9 cellular contexts compared by ENCODE assay signal in genomic region chrX:104195489-104196084, GRCh38. TPM values are rescaled to one million over a fixed set of nuclear protein-coding genes. Genes with fewer than 3 reads are reported as not detected.
DNase-seq lines count a peak whose midpoint lies in the region; ATAC-seq and TF ChIP-seq lines count a peak whose summit lies in the region.
"Had no signal": no experiment of that assay in that cellular context is flagged by ENCODE, and none has a peak within 500 bp of the region (broad histone marks: within the 10 kb centered on the region; RNA-seq: fewer than 3 reads in every experiment).

No MANE protein-coding gene starts in this region.

- no peaks in the 10 kb centered on the region for H3K27me3 Mint-ChIP-seq in activated CD8-positive, alpha-beta T cell treated with anti-CD3 and anti-CD28 coated beads, Interleukin-2, amount 10 ng/mL, durations not matched to agents 7 days and 5 days (ENCODE audit: low read depth)
- H3K27me3 Mint-ChIP-seq in immature natural killer cell (ENCODE audit: low read depth in 3 of 3) (peaks cover 0 to 6% (median 0%) of the 10 kb centered on the region in 3 donors), type B pancreatic cell (no peaks in the 10 kb centered on the region)
- H3K27me3 Mint-ChIP-seq: activated B cell treated with CpG ODN at 0.5 μM for 24 hours had no signal

- CTCF ChIA-PET in activated CD8-positive, alpha-beta T cell treated with anti-CD3 and anti-CD28 coated beads, Interleukin-2, amount 10 ng/mL, durations not matched to agents 7 days and 5 days (lab: Charles Lee): interaction anchor here (0.7 to 2.5 kb wide), 11 partner anchors 9 to 149 kb away, joined by 3 to 11 read pairs (median 5); partner anchors contain the start of genes FAM199X and SLC25A53

- ATAC-seq in GM18909 (IDR thresholded peaks at IDR 0.05; ENCODE audit: poor library complexity, unreplicated experiment): peak; percentile 69
- no peak for ATAC-seq in activated CD8-positive, alpha-beta T cell treated with anti-CD3 and anti-CD28 coated beads, Interleukin-2, amount 10 ng/mL, durations not matched to agents 7 days and 5 days

- peak; percentile 24; the same call in 1 of the 2 replicates for TF ChIP-seq RAD21 in Ishikawa (IDR thresholded peaks at IDR 0.05; ENCODE audit: low read depth)

- POLR2A ChIA-PET in activated CD8-positive, alpha-beta T cell treated with anti-CD3 and anti-CD28 coated beads, Interleukin-2, amount 10 ng/mL, durations not matched to agents 7 days and 5 days (lab: Charles Lee): no interaction called here

- H3K4me3 Mint-ChIP-seq in activated CD8-positive, alpha-beta T cell treated with anti-CD3 and anti-CD28 coated beads, Interleukin-2, amount 10 ng/mL, durations not matched to agents 7 days and 5 days: no peak overlapping the region
- H3K4me3 Mint-ChIP-seq in immature natural killer cell (no peak overlapping the region), type B pancreatic cell (no peak overlapping the region)
- H3K4me3 Mint-ChIP-seq: activated B cell treated with CpG ODN at 0.5 μM for 24 hours had no signal

- no peak overlapping the region for H3K27ac Mint-ChIP-seq in activated CD8-positive, alpha-beta T cell treated with anti-CD3 and anti-CD28 coated beads, Interleukin-2, amount 10 ng/mL, durations not matched to agents 7 days and 5 days
- H3K27ac Mint-ChIP-seq in immature natural killer cell: no peak overlapping the region
- H3K27ac Mint-ChIP-seq in type B pancreatic cell: no peak overlapping the region
- H3K27ac Mint-ChIP-seq: activated B cell treated with CpG ODN at 0.5 μM for 24 hours had no signal

- TF ChIP-seq CTCF in type B pancreatic cell (conservative IDR thresholded peaks at IDR 0.05): peak; percentile 91

- no peaks in the 10 kb centered on the region for H3K4me1 Mint-ChIP-seq in activated CD8-positive, alpha-beta T cell treated with anti-CD3 and anti-CD28 coated beads, Interleukin-2, amount 10 ng/mL, durations not matched to agents 7 days and 5 days (ENCODE audit: low read depth)
- H3K4me1 Mint-ChIP-seq in immature natural killer cell (peaks cover 0 to 7% of the 10 kb centered on the region in 2 donors), type B pancreatic cell (ENCODE audit: unreplicated experiment) (no peaks in the 10 kb centered on the region)
- H3K4me1 Mint-ChIP-seq: activated B cell treated with CpG ODN at 0.5 μM for 24 hours had no signal

- H3K9me3 Mint-ChIP-seq in activated CD8-positive, alpha-beta T cell treated with anti-CD3 and anti-CD28 coated beads, Interleukin-2, amount 10 ng/mL, durations not matched to agents 7 days and 5 days (ENCODE audit: insufficient read depth): no peaks in the 10 kb centered on the region
- H3K9me3 Mint-ChIP-seq in immature natural killer cell: no peaks in the 10 kb centered on the region
- no peaks in the 10 kb centered on the region for H3K9me3 Mint-ChIP-seq in type B pancreatic cell
- H3K9me3 Mint-ChIP-seq: activated B cell treated with CpG ODN at 0.5 μM for 24 hours had no signal

- no peak for TF ChIP-seq EP300 in Ishikawa (IDR thresholded peaks at IDR 0.05; ENCODE audit: borderline replicate concordance)

- peaks cover 2% of the 10 kb centered on the region for H3K36me3 Mint-ChIP-seq in activated CD8-positive, alpha-beta T cell treated with anti-CD3 and anti-CD28 coated beads, Interleukin-2, amount 10 ng/mL, durations not matched to agents 7 days and 5 days (ENCODE audit: low read depth)
- H3K36me3 Mint-ChIP-seq in immature natural killer cell (peaks cover 0 to 2% (median 0%) of the 10 kb centered on the region in 3 donors), type B pancreatic cell (no peaks in the 10 kb centered on the region)

- DNase-seq in DMS53 (lab: John Stamatoyannopoulos, UW) (peak; percentile 49), immature natural killer cell (peak; percentile 11 to 22 (median 18)), type B pancreatic cell (ENCODE audit: extremely low spot score, unreplicated experiment) (no peak), GOT3 (lab: John Stamatoyannopoulos, UW) (no peak)
- DNase-seq in activated CD8-positive, alpha-beta T cell treated with anti-CD3 and anti-CD28 coated beads, Interleukin-2, amount 10 ng/mL, durations not matched to agents 7 days and 5 days: peak; percentile 24
- DNase-seq in activated effector memory CD4-positive, alpha-beta T cell treated with anti-CD3 and anti-CD28 coated beads, Interleukin-2, amount 50 U/mL, for 16 hours: no peak
- DNase-seq: activated B cell treated with CpG ODN at 0.5 μM for 24 hours had no signal

TF ChIP-seq in Ishikawa, 13 proteins besides CTCF, POLR2A, EP300 and RAD21:
- TF ChIP-seq TCF12 (IDR thresholded peaks at IDR 0.05; ENCODE audit: low read depth) (no peak), YY1 (IDR thresholded peaks at IDR 0.05; ENCODE audit: low read depth) (no peak), USF1 (IDR thresholded peaks at IDR 0.05) (no peak), ZBTB7A (IDR thresholded peaks at IDR 0.05; ENCODE audit: low read depth) (no peak), TAF1 (IDR thresholded peaks at IDR 0.05; ENCODE audit: low read depth) (no peak), CREB1 (IDR thresholded peaks at IDR 0.05; ENCODE audit: low read depth) (no peak), CEBPB (IDR thresholded peaks at IDR 0.05) (no peak), NFIC (IDR thresholded peaks at IDR 0.05) (no peak), MAX (IDR thresholded peaks at IDR 0.05) (no peak), REST (IDR thresholded peaks at IDR 0.05; ENCODE audit: low read depth) (no peak)
TF ChIP-seq in Ishikawa: peak in this region for 0.

RNA-seq across cellular contexts. Expression of gene FAM199X, which starts 29.3 kb away (rescaled TPM):
- total RNA-seq in activated CD8-positive, alpha-beta T cell treated with anti-CD3 and anti-CD28 coated beads, Interleukin-2, amount 10 ng/mL, durations not matched to agents 7 days and 5 days: 10 to 100 TPM; 11.6 to 12.7 TPM
- 10 to 100 TPM; 13.1 to 24.7 (median 13.6) TPM for polyA plus RNA-seq in immature natural killer cell
- 17.4 and 18.5 TPM in 2 replicates for total RNA-seq in type B pancreatic cell (ENCODE audit: low replicate concordance)

RNA-seq across cellular contexts. Expression of gene SLC25A53, which starts 38.8 kb away (rescaled TPM):
- 1 to 10 TPM; 8.7 to 8.9 TPM for total RNA-seq in activated CD8-positive, alpha-beta T cell treated with anti-CD3 and anti-CD28 coated beads, Interleukin-2, amount 10 ng/mL, durations not matched to agents 7 days and 5 days
- 10 to 100 TPM in 2 of 3 donors, 1 to 10 TPM in 1; 9.9 to 14.9 (median 13.9) TPM for polyA plus RNA-seq in immature natural killer cell
- total RNA-seq in type B pancreatic cell (ENCODE audit: low replicate concordance): 8.8 and 9.3 TPM in 2 replicates

RNA-seq across cellular contexts. Expression of gene ESX1, which starts 59.1 kb away (rescaled TPM):
- not detected for total RNA-seq in activated CD8-positive, alpha-beta T cell treated with anti-CD3 and anti-CD28 coated beads, Interleukin-2, amount 10 ng/mL, durations not matched to agents 7 days and 5 days
- polyA plus RNA-seq in immature natural killer cell: not detected
- 0.19 TPM in 1 of 2 replicates, not detected in the other for total RNA-seq in type B pancreatic cell (ENCODE audit: low replicate concordance)
- total RNA-seq: activated B cell treated with CpG ODN at 0.5 μM for 24 hours had no signal

Comparison
In these comparisons a context has a peak if more than half of its experiments do, and no peak if none do; other contexts are left out.
1. DNase-seq: peak in DMS53 (single experiment), activated CD8-positive, alpha-beta T cell treated with anti-CD3 and anti-CD28 coated beads, Interleukin-2, amount 10 ng/mL, durations not matched to agents 7 days and 5 days (single experiment) and immature natural killer cell (3 of 3); none in type B pancreatic cell (single experiment), activated effector memory CD4-positive, alpha-beta T cell treated with anti-CD3 and anti-CD28 coated beads, Interleukin-2, amount 50 U/mL, for 16 hours (single experiment) and GOT3 (single experiment).